Comparison of ENCODE assay signal across 1 cellular context in the genomic region with DNA sequence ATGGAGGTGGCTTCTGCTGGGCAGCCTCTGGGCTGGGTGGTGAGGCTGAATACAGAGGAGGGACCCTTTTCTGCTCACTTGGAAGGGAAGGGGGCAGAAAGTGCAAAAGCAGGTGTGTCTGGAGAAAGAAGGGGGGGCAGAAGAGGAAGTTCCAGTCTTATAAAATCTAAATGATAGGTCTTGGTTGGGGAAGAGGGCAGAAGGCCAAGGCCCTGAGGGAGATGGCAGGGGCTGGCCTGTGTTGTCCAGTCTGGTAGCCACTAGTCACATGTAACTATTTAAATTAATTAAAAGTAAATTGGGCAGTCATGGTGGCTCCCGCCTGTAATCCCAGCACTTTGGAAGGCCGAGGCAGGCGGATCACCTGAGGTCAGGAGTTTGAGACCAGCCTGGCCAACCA.
TF ChIP-seq lines count a peak whose summit lies in the region.

No MANE protein-coding gene starts in this region.

TF ChIP-seq in H1, 55 proteins besides CTCF, POLR2A, EP300 and RAD21:
- TF ChIP-seq HDAC6 (IDR thresholded peaks at IDR 0.05; ENCODE audit: low read depth, low read length) = no peak
- TF ChIP-seq YY1 (IDR thresholded peaks at IDR 0.05; ENCODE audit: low read depth, low read length) = no peak
- no peak for TF ChIP-seq CTBP2 (IDR thresholded peaks at IDR 0.05; ENCODE audit: borderline replicate concordance, insufficient read depth, insufficient read length, low read length)
- no peak for TF ChIP-seq FOSL1 (IDR thresholded peaks at IDR 0.05; ENCODE audit: insufficient read depth, low read depth, low read length)
- TF ChIP-seq, protein P1, sequence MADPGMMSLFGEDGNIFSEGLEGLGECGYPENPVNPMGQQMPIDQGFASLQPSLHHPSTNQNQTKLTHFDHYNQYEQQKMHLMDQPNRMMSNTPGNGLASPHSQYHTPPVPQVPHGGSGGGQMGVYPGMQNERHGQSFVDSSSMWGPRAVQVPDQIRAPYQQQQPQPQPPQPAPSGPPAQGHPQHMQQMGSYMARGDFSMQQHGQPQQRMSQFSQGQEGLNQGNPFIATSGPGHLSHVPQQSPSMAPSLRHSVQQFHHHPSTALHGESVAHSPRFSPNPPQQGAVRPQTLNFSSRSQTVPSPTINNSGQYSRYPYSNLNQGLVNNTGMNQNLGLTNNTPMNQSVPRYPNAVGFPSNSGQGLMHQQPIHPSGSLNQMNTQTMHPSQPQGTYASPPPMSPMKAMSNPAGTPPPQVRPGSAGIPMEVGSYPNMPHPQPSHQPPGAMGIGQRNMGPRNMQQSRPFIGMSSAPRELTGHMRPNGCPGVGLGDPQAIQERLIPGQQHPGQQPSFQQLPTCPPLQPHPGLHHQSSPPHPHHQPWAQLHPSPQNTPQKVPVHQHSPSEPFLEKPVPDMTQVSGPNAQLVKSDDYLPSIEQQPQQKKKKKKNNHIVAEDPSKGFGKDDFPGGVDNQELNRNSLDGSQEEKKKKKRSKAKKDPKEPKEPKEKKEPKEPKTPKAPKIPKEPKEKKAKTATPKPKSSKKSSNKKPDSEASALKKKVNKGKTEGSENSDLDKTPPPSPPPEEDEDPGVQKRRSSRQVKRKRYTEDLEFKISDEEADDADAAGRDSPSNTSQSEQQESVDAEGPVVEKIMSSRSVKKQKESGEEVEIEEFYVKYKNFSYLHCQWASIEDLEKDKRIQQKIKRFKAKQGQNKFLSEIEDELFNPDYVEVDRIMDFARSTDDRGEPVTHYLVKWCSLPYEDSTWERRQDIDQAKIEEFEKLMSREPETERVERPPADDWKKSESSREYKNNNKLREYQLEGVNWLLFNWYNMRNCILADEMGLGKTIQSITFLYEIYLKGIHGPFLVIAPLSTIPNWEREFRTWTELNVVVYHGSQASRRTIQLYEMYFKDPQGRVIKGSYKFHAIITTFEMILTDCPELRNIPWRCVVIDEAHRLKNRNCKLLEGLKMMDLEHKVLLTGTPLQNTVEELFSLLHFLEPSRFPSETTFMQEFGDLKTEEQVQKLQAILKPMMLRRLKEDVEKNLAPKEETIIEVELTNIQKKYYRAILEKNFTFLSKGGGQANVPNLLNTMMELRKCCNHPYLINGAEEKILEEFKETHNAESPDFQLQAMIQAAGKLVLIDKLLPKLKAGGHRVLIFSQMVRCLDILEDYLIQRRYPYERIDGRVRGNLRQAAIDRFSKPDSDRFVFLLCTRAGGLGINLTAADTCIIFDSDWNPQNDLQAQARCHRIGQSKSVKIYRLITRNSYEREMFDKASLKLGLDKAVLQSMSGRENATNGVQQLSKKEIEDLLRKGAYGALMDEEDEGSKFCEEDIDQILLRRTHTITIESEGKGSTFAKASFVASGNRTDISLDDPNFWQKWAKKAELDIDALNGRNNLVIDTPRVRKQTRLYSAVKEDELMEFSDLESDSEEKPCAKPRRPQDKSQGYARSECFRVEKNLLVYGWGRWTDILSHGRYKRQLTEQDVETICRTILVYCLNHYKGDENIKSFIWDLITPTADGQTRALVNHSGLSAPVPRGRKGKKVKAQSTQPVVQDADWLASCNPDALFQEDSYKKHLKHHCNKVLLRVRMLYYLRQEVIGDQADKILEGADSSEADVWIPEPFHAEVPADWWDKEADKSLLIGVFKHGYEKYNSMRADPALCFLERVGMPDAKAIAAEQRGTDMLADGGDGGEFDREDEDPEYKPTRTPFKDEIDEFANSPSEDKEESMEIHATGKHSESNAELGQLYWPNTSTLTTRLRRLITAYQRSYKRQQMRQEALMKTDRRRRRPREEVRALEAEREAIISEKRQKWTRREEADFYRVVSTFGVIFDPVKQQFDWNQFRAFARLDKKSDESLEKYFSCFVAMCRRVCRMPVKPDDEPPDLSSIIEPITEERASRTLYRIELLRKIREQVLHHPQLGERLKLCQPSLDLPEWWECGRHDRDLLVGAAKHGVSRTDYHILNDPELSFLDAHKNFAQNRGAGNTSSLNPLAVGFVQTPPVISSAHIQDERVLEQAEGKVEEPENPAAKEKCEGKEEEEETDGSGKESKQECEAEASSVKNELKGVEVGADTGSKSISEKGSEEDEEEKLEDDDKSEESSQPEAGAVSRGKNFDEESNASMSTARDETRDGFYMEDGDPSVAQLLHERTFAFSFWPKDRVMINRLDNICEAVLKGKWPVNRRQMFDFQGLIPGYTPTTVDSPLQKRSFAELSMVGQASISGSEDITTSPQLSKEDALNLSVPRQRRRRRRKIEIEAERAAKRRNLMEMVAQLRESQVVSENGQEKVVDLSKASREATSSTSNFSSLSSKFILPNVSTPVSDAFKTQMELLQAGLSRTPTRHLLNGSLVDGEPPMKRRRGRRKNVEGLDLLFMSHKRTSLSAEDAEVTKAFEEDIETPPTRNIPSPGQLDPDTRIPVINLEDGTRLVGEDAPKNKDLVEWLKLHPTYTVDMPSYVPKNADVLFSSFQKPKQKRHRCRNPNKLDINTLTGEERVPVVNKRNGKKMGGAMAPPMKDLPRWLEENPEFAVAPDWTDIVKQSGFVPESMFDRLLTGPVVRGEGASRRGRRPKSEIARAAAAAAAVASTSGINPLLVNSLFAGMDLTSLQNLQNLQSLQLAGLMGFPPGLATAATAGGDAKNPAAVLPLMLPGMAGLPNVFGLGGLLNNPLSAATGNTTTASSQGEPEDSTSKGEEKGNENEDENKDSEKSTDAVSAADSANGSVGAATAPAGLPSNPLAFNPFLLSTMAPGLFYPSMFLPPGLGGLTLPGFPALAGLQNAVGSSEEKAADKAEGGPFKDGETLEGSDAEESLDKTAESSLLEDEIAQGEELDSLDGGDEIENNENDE (IDR thresholded peaks at IDR 0.05; ENCODE audit: insufficient replicate concordance, low read length) = no peak
- no peak for TF ChIP-seq EZH2 (IDR thresholded peaks at IDR 0.05; ENCODE audit: low read depth, low read length, severe bottlenecking)
